18 cellular contexts compared by ENCODE assay signal in genomic region chr9:86357091-86357866, GRCh38.
"Had no signal": no experiment of that assay in that cellular context is flagged by ENCODE, and none has a peak within 500 bp of the region (broad histone marks: within the 10 kb centered on the region; RNA-seq: fewer than 3 reads in every experiment).

No MANE protein-coding gene starts in this region.

- H3K27me3 Mint-ChIP-seq: stimulated activated memory B cell treated with anti-CD40 and anti-IgM and Interleukin-4, amounts not matched to agents 10 μg/mL and 1 μg/mL and 100 μg/mL, for 72 hours; stimulated activated naive CD8-positive, alpha-beta T cell treated with anti-CD3 and anti-CD28 coated beads, Interleukin-15, Interleukin-2, amounts not matched to agents 100 ng/mL and 50 ng/mL, for 24 hours had no signal

- H3K27ac ChIP-seq: epithelial cell of prostate, esophagus muscularis mucosa, foreskin keratinocyte, heart left ventricle, spleen, tibial artery, upper lobe of right lung, vagina had no signal

- H3K4me3 ChIP-seq: esophagus muscularis mucosa, heart left ventricle, spleen, tibial artery, upper lobe of right lung, vagina had no signal

- DNase-seq: cortex of kidney; effector memory CD8-positive, alpha-beta T cell; foreskin keratinocyte; heart left ventricle; hippocampal formation; naive thymus-derived CD4-positive, alpha-beta T cell; spleen; stimulated activated CD4-positive, alpha-beta T cell treated with anti-CD3 and anti-CD28 coated beads, Interleukin-15, amount 100 ng/mL, for 24 hours; stimulated activated CD4-positive, alpha-beta T cell treated with anti-CD3 and anti-CD28 coated beads, Interleukin-1b, Interleukin-23, amount 100 ng/mL, for 48 hours; stimulated activated CD4-positive, alpha-beta T cell treated with anti-CD3 and anti-CD28 coated beads, Interleukin-4, amount 100 ng/mL, for 24 hours; tibial artery; upper lobe of right lung had no signal

- H3K36me3 ChIP-seq: tibial artery, vagina had no signal

- H3K27me3 ChIP-seq: esophagus muscularis mucosa, foreskin keratinocyte, heart left ventricle, spleen, upper lobe of right lung, vagina had no signal

- ATAC-seq: effector memory CD8-positive, alpha-beta T cell; foreskin keratinocyte; heart left ventricle; naive thymus-derived CD4-positive, alpha-beta T cell; sciatic nerve; stimulated activated memory B cell treated with anti-CD40 and anti-IgM and Interleukin-4, amounts not matched to agents 10 μg/mL and 1 μg/mL and 100 μg/mL, for 72 hours; upper lobe of right lung had no signal

- H3K27ac Mint-ChIP-seq: effector memory CD8-positive, alpha-beta T cell; stimulated activated memory B cell treated with anti-CD40 and anti-IgM and Interleukin-4, amounts not matched to agents 10 μg/mL and 1 μg/mL and 100 μg/mL, for 72 hours; stimulated activated naive CD8-positive, alpha-beta T cell treated with anti-CD3 and anti-CD28 coated beads, Interleukin-15, Interleukin-2, amounts not matched to agents 100 ng/mL and 50 ng/mL, for 24 hours had no signal

- H3K36me3 Mint-ChIP-seq: stimulated activated memory B cell treated with anti-CD40 and anti-IgM and Interleukin-4, amounts not matched to agents 10 μg/mL and 1 μg/mL and 100 μg/mL, for 72 hours had no signal

- H3K9me3 Mint-ChIP-seq: effector memory CD8-positive, alpha-beta T cell; naive thymus-derived CD4-positive, alpha-beta T cell; stimulated activated memory B cell treated with anti-CD40 and anti-IgM and Interleukin-4, amounts not matched to agents 10 μg/mL and 1 μg/mL and 100 μg/mL, for 72 hours; stimulated activated naive CD8-positive, alpha-beta T cell treated with anti-CD3 and anti-CD28 coated beads, Interleukin-15, Interleukin-2, amounts not matched to agents 100 ng/mL and 50 ng/mL, for 24 hours had no signal

- H3K9me3 ChIP-seq: esophagus muscularis mucosa, heart left ventricle, spleen, tibial artery, upper lobe of right lung, vagina had no signal

- H3K4me3 Mint-ChIP-seq: effector memory CD8-positive, alpha-beta T cell; naive thymus-derived CD4-positive, alpha-beta T cell; stimulated activated memory B cell treated with anti-CD40 and anti-IgM and Interleukin-4, amounts not matched to agents 10 μg/mL and 1 μg/mL and 100 μg/mL, for 72 hours; stimulated activated naive CD8-positive, alpha-beta T cell treated with anti-CD3 and anti-CD28 coated beads, Interleukin-15, Interleukin-2, amounts not matched to agents 100 ng/mL and 50 ng/mL, for 24 hours had no signal
